ENCODE assay signal across 8 cellular contexts in genomic region chrX:24646745-24647182, GRCh38. TPM values are rescaled to one million over a fixed set of nuclear protein-coding genes. Genes with fewer than 3 reads are reported as not detected.
DNase-seq lines count a peak whose midpoint lies in the region; ATAC-seq and TF ChIP-seq lines count a peak whose summit lies in the region.

No MANE protein-coding gene starts in this region.

- WGBS in IMR-90 (ENCODE audit: extremely low coverage in 2 of 2, insufficient read length in 1 of 2), 2 experiments, result no CpG with 5 or more reads among the region's 13 CpGs
- WGBS in iPS DF 6.9 (ENCODE audit: insufficient coverage, insufficient read length), result no CpG with 5 or more reads among the region's 13 CpGs

- H2AK5ac ChIP-seq in IMR-90 (ENCODE audit: low read depth, low read length), result no peak overlapping the region

- H3K27ac ChIP-seq in IMR-90 (ENCODE audit: insufficient read depth, low read length) (no peak overlapping the region), iPS DF 6.9 (ENCODE audit: low read length) (no peak overlapping the region)

- no peaks in the 10 kb centered on the region for H3K9me1 ChIP-seq in IMR-90 (ENCODE audit: insufficient read depth, low read length)

- no peaks in the 10 kb centered on the region for H3K36me3 Mint-ChIP-seq in activated T-helper 2 cell treated with anti-CD3 and anti-CD28 coated beads, Interferon-gamma antibody, Interleukin-2, Interleukin-4, amounts not matched to agents 10 μg/mL and 5 μg/mL and 100 μg/mL, durations not matched to agents 14 hours and 24 hours and 36 hours (ENCODE audit: low read depth)

- no peak overlapping the region for H3K9ac ChIP-seq in IMR-90 (ENCODE audit: low read depth, low read length)

- in situ Hi-C loops in IMR-90 (cut with MboI; ENCODE audit: low sequenced_read_pairs), result no loop called here

- no peak overlapping the region for H2AK9ac ChIP-seq in IMR-90 (replicated peaks; ENCODE audit: low read depth, low read length, poor library complexity)

- H2AFZ ChIP-seq in IMR-90 (replicated peaks; ENCODE audit: low read length, poor library complexity), result peak overlapping the region; percentile 84

- no peak overlapping the region for H2BK5ac ChIP-seq in IMR-90 (ENCODE audit: low read depth, low read length, poor library complexity, severe bottlenecking)

- no peak overlapping the region for H4K91ac ChIP-seq in IMR-90 (ENCODE audit: insufficient read depth, low read depth, low read length)

- no peak overlapping the region for H2BK20ac ChIP-seq in IMR-90 (ENCODE audit: low read depth, low read length)

- no peak overlapping the region for H3K18ac ChIP-seq in IMR-90 (ENCODE audit: low read depth, low read length)

- ATAC-seq in GM18505 (IDR thresholded peaks at IDR 0.05; ENCODE audit: unreplicated experiment) (peak; percentile 24), IMR-90 (ENCODE audit: low read depth) (peak; percentile 50), HG03460 (IDR thresholded peaks at IDR 0.05; ENCODE audit: unreplicated experiment) (no peak), HG03571 (IDR thresholded peaks at IDR 0.05; ENCODE audit: unreplicated experiment) (no peak)
- ATAC-seq in stimulated activated naive CD8-positive, alpha-beta T cell treated with anti-CD3 and anti-CD28 coated beads, Interleukin-15, Interleukin-2, amounts not matched to agents 100 U/mL and 50 U/mL, for 24 hours, result peak; percentile 26

- H3K36me3 ChIP-seq in IMR-90 (ENCODE audit: control insufficient read depth, insufficient read depth, low read length) (no peaks in the 10 kb centered on the region), iPS DF 6.9 (ENCODE audit: control insufficient read depth, insufficient read depth, low read length) (no peaks in the 10 kb centered on the region)

- H3K9me3 ChIP-seq in IMR-90 (ENCODE audit: control insufficient read depth, insufficient read depth, low read length) (no peaks in the 10 kb centered on the region), iPS DF 6.9 (ENCODE audit: control insufficient read depth, insufficient read depth, low read length) (no peaks in the 10 kb centered on the region)

- POLR2A ChIA-PET in IMR-90 (lab: Charles Lee; ENCODE audit: unreplicated experiment), result no interaction called here

- no peak overlapping the region for H2BK15ac ChIP-seq in IMR-90 (ENCODE audit: low read depth, low read length)

- no peaks in the 10 kb centered on the region for H3K4me1 ChIP-seq in IMR-90 (ENCODE audit: control insufficient read depth, insufficient read depth, low read length)
- H3K4me1 ChIP-seq in iPS DF 6.9 (ENCODE audit: control insufficient read depth, insufficient read depth, low read length), result no peaks in the 10 kb centered on the region

- H3K4me3 Mint-ChIP-seq in activated T-helper 2 cell treated with anti-CD3 and anti-CD28 coated beads, Interferon-gamma antibody, Interleukin-2, Interleukin-4, amounts not matched to agents 10 μg/mL and 5 μg/mL and 100 μg/mL, durations not matched to agents 14 hours and 24 hours and 36 hours (ENCODE audit: low read depth), result peak overlapping the region; percentile 57

- H3K27ac Mint-ChIP-seq in activated T-helper 2 cell treated with anti-CD3 and anti-CD28 coated beads, Interferon-gamma antibody, Interleukin-2, Interleukin-4, amounts not matched to agents 10 μg/mL and 5 μg/mL and 100 μg/mL, durations not matched to agents 14 hours and 24 hours and 36 hours, result no peak overlapping the region

- H2BK120ac ChIP-seq in IMR-90 (ENCODE audit: low read depth, low read length), result no peak overlapping the region

- no peaks in the 10 kb centered on the region for H3K79me1 ChIP-seq in IMR-90 (ENCODE audit: low read depth in 1 of 2, low read length in 2 of 2)

- intact Hi-C loops in IMR-90 (cut with micrococcal nuclease), result no loop called here
- intact Hi-C loops in activated T-helper 2 cell treated with anti-CD3 and anti-CD28 coated beads, Interferon-gamma antibody, Interleukin-2, Interleukin-4, amounts not matched to agents 10 μg/mL and 5 μg/mL and 100 μg/mL, durations not matched to agents 14 hours and 24 hours and 36 hours (cut with micrococcal nuclease), result loop anchor here (1.0 kb wide), 1 partner anchor 47 kb away; the partner anchor contains the start of gene POLA1

- no peaks in the 10 kb centered on the region for H3K9me3 Mint-ChIP-seq in activated T-helper 2 cell treated with anti-CD3 and anti-CD28 coated beads, Interferon-gamma antibody, Interleukin-2, Interleukin-4, amounts not matched to agents 10 μg/mL and 5 μg/mL and 100 μg/mL, durations not matched to agents 14 hours and 24 hours and 36 hours

- DNase-seq in IMR-90 (no peak), iPS DF 6.9 (ENCODE audit: low read depth, low spot score) (peak; percentile 9), NCI-H446 treated with DMSO at 0.1 percent for 48 hours (lab: John Stamatoyannopoulos, UW) (no peak)
- no peak for DNase-seq in activated T-helper 2 cell treated with anti-CD3 and anti-CD28 coated beads, Interferon-gamma antibody, Interleukin-2, Interleukin-4, amounts not matched to agents 10 μg/mL and 5 μg/mL and 100 μg/mL, durations not matched to agents 14 hours and 24 hours and 36 hours (ENCODE audit: low spot score)
- DNase-seq in stimulated activated naive CD8-positive, alpha-beta T cell treated with anti-CD3 and anti-CD28 coated beads, Interleukin-15, Interleukin-2, amounts not matched to agents 100 U/mL and 50 U/mL, for 24 hours, result no peak

- peak overlapping the region; percentile 55 for H3K4me2 ChIP-seq in IMR-90 (ENCODE audit: low read depth, low read length)

- H3K56ac ChIP-seq in IMR-90 (ENCODE audit: extremely low read depth, insufficient read depth, low read length), result no peak overlapping the region

- TF ChIP-seq RAD21 in IMR-90 (IDR thresholded peaks at IDR 0.05; ENCODE audit: low read length), result no peak

- no peak for TF ChIP-seq POLR2A in GM18505 (IDR thresholded peaks at IDR 0.05; ENCODE audit: borderline replicate concordance, extremely low read depth, insufficient read depth, insufficient read length)
- TF ChIP-seq POLR2A in IMR-90 (IDR thresholded peaks at IDR 0.05; ENCODE audit: low read depth, low read length), result no peak

- H3K27me3 Mint-ChIP-seq in activated T-helper 2 cell treated with anti-CD3 and anti-CD28 coated beads, Interferon-gamma antibody, Interleukin-2, Interleukin-4, amounts not matched to agents 10 μg/mL and 5 μg/mL and 100 μg/mL, durations not matched to agents 14 hours and 24 hours and 36 hours (ENCODE audit: low read depth), result peaks cover 30% of the 10 kb centered on the region

- H3K4ac ChIP-seq in IMR-90 (ENCODE audit: low read depth, low read length), result no peak overlapping the region

- no peak overlapping the region for H4K5ac ChIP-seq in IMR-90 (ENCODE audit: low read depth, low read length)

- no peak overlapping the region for H4K8ac ChIP-seq in IMR-90 (ENCODE audit: low read depth in 2 of 2, low read length in 2 of 2)

- CTCF ChIA-PET in IMR-90 (lab: Yijun Ruan, JAX), result no interaction called here

- dilution Hi-C loops in IMR-90 (cut with HindIII; ENCODE audit: low sequenced_read_pairs, unreplicated experiment), result no loop called here

- H3K27me3 ChIP-seq in IMR-90 (ENCODE audit: control insufficient read depth, insufficient read depth, low read length) (peaks cover 8% of the 10 kb centered on the region), iPS DF 6.9 (ENCODE audit: control insufficient read depth, insufficient read depth, low read length) (no peaks in the 10 kb centered on the region)

- TF ChIP-seq CTCF in IMR-90 (conservative IDR thresholded peaks at IDR 0.05; ENCODE audit: low read depth, low read length), result no peak

- H3K14ac ChIP-seq in IMR-90 (replicated peaks; ENCODE audit: low read depth, low read length), result no peak overlapping the region

- no peak overlapping the region for H3K23ac ChIP-seq in IMR-90 (ENCODE audit: low read depth, low read length)

- peaks cover 10% of the 10 kb centered on the region for H3K4me1 Mint-ChIP-seq in activated T-helper 2 cell treated with anti-CD3 and anti-CD28 coated beads, Interferon-gamma antibody, Interleukin-2, Interleukin-4, amounts not matched to agents 10 μg/mL and 5 μg/mL and 100 μg/mL, durations not matched to agents 14 hours and 24 hours and 36 hours (ENCODE audit: low read depth)

- H4K20me1 ChIP-seq in IMR-90 (ENCODE audit: insufficient read depth, low read length), result no peaks in the 10 kb centered on the region

- no TSS peak for BruUV-seq in IMR-90 (replicated peaks; lab: Mats Ljungman, UMichigan)

- H3K4me3 ChIP-seq in IMR-90 (ENCODE audit: insufficient read depth, low read depth, low read length), result no peak overlapping the region
- H3K4me3 ChIP-seq in iPS DF 6.9 (ENCODE audit: low read length), result peak overlapping the region; percentile 37; the same call in 1 of the 2 replicates

TF ChIP-seq in IMR-90, 13 proteins besides CTCF, POLR2A, EP300 and RAD21:
- TF ChIP-seq MAZ (IDR thresholded peaks at IDR 0.05; ENCODE audit: borderline replicate concordance, low read depth, low read length) (no peak), CEBPB (IDR thresholded peaks at IDR 0.05; ENCODE audit: low read depth, low read length) (no peak), MAFK (IDR thresholded peaks at IDR 0.05; ENCODE audit: low read depth, low read length) (no peak), BHLHE40 (IDR thresholded peaks at IDR 0.05; ENCODE audit: low read depth, low read length) (no peak), ELK1 (IDR thresholded peaks at IDR 0.05; ENCODE audit: borderline replicate concordance, low read depth, low read length) (no peak)

RNA-seq across cellular contexts. Expression of gene PCYT1B, which starts 0.4 kb away (rescaled TPM):
- under 0.01 TPM in 1 of 2 replicates, not detected in the other for total RNA-seq in IMR-90 (2012; rRNA removed)
- 0.09 and 0.10 TPM in 2 replicates for polyA plus RNA-seq in IMR-90 (2012; rRNA removed)
- 0.03 and 0.05 TPM in 2 replicates for polyA plus RNA-seq in IMR-90 (2012; cell fraction: cytosol; rRNA removed)
- 0.03 and 0.05 TPM in 2 replicates for polyA plus RNA-seq in IMR-90 (2012; cell fraction: nucleus; rRNA removed; ENCODE audit: low replicate concordance)
- 0.09 and 0.21 TPM in 2 replicates for total RNA-seq in activated T-helper 2 cell treated with anti-CD3 and anti-CD28 coated beads, Interferon-gamma antibody, Interleukin-2, Interleukin-4, amounts not matched to agents 10 μg/mL and 5 μg/mL and 100 μg/mL, durations not matched to agents 14 hours and 24 hours and 36 hours

RNA-seq across cellular contexts. Expression of gene POLA1, which starts 47.0 kb away (rescaled TPM):
- total RNA-seq in IMR-90 (2012; rRNA removed), result 14.4 and 15.1 TPM in 2 replicates
- 3.6 and 4.0 TPM in 2 replicates for polyA plus RNA-seq in IMR-90 (2012; rRNA removed)
- polyA plus RNA-seq in IMR-90 (2012; cell fraction: cytosol; rRNA removed), result 0.80 and 1.5 TPM in 2 replicates
- polyA plus RNA-seq in IMR-90 (2012; cell fraction: nucleus; rRNA removed; ENCODE audit: low replicate concordance), result 0.24 and 1.2 TPM in 2 replicates
- 36.3 and 36.7 TPM in 2 replicates for total RNA-seq in activated T-helper 2 cell treated with anti-CD3 and anti-CD28 coated beads, Interferon-gamma antibody, Interleukin-2, Interleukin-4, amounts not matched to agents 10 μg/mL and 5 μg/mL and 100 μg/mL, durations not matched to agents 14 hours and 24 hours and 36 hours

Comparison
In these comparisons a context has a peak if more than half of its experiments do, and no peak if none do; other contexts are left out.
1. ATAC-seq: peak in GM18505 (single experiment), IMR-90 (single experiment) and stimulated activated naive CD8-positive, alpha-beta T cell treated with anti-CD3 and anti-CD28 coated beads, Interleukin-15, Interleukin-2, amounts not matched to agents 100 U/mL and 50 U/mL, for 24 hours (single experiment); none in HG03460 (single experiment) and HG03571 (single experiment).